1 cellular context compared by ENCODE assay signal in genomic region chr6:142725024-142725770, GRCh38.
TF ChIP-seq lines count a peak whose summit lies in the region.

No MANE protein-coding gene starts in this region.

TF ChIP-seq in SK-N-SH treated with all-trans-retinoic acid at 6 μM for 48 hours, 23 proteins besides CTCF, POLR2A, EP300 and RAD21:
- TF ChIP-seq TCF4 (CRISPR knock-in tag; IDR thresholded peaks at IDR 0.05; ENCODE audit: borderline replicate concordance): no peak
- TF ChIP-seq ZNF565 (CRISPR knock-in tag; conservative IDR thresholded peaks at IDR 0.05; ENCODE audit: low read depth): no peak
- no peak for TF ChIP-seq TSHZ2 (CRISPR knock-in tag; IDR thresholded peaks at IDR 0.05)
TF ChIP-seq in SK-N-SH treated with all-trans-retinoic acid at 6 μM for 48 hours: peak in this region for 0.
